ENCODE assay signal across 25 cellular contexts in the genomic region with DNA sequence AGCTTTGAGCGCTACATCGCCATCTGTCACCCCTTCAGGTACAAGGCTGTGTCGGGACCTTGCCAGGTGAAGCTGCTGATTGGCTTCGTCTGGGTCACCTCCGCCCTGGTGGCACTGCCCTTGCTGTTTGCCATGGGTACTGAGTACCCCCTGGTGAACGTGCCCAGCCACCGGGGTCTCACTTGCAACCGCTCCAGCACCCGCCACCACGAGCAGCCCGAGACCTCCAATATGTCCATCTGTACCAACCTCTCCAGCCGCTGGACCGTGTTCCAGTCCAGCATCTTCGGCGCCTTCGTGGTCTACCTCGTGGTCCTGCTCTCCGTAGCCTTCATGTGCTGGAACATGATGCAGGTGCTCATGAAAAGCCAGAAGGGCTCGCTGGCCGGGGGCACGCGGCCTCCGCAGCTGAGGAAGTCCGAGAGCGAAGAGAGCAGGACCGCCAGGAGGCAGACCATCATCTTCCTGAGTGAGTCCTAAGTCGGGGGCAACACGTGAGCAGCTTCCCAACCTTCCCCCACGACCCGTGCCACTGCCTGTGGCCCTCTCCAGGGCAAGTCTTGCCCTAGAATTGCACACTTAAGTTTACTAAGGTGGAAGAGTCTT. TPM values are rescaled to one million over a fixed set of nuclear protein-coding genes. Genes with fewer than 3 reads are reported as not detected.
A peak's percentile ranks its signal among the peaks of the same experiment; 100 is the strongest.
DNase-seq lines count a peak whose midpoint lies in the region; ATAC-seq, FAIRE-seq and TF ChIP-seq lines count a peak whose summit lies in the region.
"Had no signal": no experiment of that assay in that cellular context is flagged by ENCODE, and none has a peak within 500 bp of the region (broad histone marks: within the 10 kb centered on the region; RNA-seq: fewer than 3 reads in every experiment).

No MANE protein-coding gene starts in this region.

- no peak for DNase-seq in PC-3
- DNase-seq in bronchial epithelial cell (ENCODE audit: low read depth) = no peak
- peak; percentile 14 to 53 (median 49) for DNase-seq in mucosa of descending colon
- DNase-seq in stimulated activated effector memory CD8-positive, alpha-beta T cell treated with anti-CD3 and anti-CD28 coated beads, Interleukin-12 subunit alpha, Interleukin-12 subunit beta, amount 100 ng/mL, for 72 hours (ENCODE audit: low spot score in 2 of 2) = no peak
- DNase-seq in activated CD8-positive, alpha-beta T cell treated with anti-CD3 and anti-CD28 coated beads for 36 hours = no peak
- DNase-seq in NCI-H2107 treated with DMSO at 0.1 percent for 48 hours (lab: John Stamatoyannopoulos, UW; ENCODE audit: unreplicated experiment) = no peak
- DNase-seq: activated CD4-positive, alpha-beta T cell treated with anti-CD3 and anti-CD28 coated beads for 1 hour; activated CD8-positive, alpha-beta memory T cell treated with anti-CD3 and anti-CD28 coated beads, Interleukin-2, amount 10 ng/mL, durations not matched to agents 7 days and 5 days; activated naive CD8-positive, alpha-beta T cell treated with anti-CD3 and anti-CD28 coated beads, Interleukin-2, amount 50 U/mL, for 24 hours; central memory CD4-positive, alpha-beta T cell; effector CD4-positive, alpha-beta T cell; KBM-7; NCI-H1092; NCI-H2081; NCI-H526; stimulated activated naive CD4-positive, alpha-beta T cell treated with Interleukin-2 at 50 U/mL for 16 hours; T1000 had no signal

- CTCF ChIA-PET in PC-3 (lab: Charles Lee) = no interaction called here
- CTCF ChIA-PET in activated CD8-positive, alpha-beta T cell treated with anti-CD3 and anti-CD28 coated beads for 36 hours (lab: Charles Lee) = no interaction called here

- peaks cover 24% of the 10 kb centered on the region for H4K20me1 ChIP-seq in PC-3 (ENCODE audit: low read length)

- H3K27ac Mint-ChIP-seq in stimulated activated effector memory CD8-positive, alpha-beta T cell treated with anti-CD3 and anti-CD28 coated beads, Interleukin-12 subunit alpha, Interleukin-12 subunit beta, amount 100 ng/mL, for 72 hours = no peak overlapping the region
- H3K27ac Mint-ChIP-seq in activated CD8-positive, alpha-beta T cell treated with anti-CD3 and anti-CD28 coated beads for 36 hours = no peak overlapping the region
- H3K27ac Mint-ChIP-seq: activated CD8-positive, alpha-beta memory T cell treated with anti-CD3 and anti-CD28 coated beads, Interleukin-2, amount 10 ng/mL, durations not matched to agents 7 days and 5 days; activated naive CD8-positive, alpha-beta T cell treated with anti-CD3 and anti-CD28 coated beads, Interleukin-2, amount 50 U/mL, for 24 hours; activated T-helper 17 cell treated with anti-CD3 and anti-CD28 coated beads, Interleukin-2, amount 50 U/mL, for 72 hours; natural killer cell treated with Interleukin-12 subunit alpha and Interleukin-12 subunit beta and Interleukin-15 and Interleukin-18, amount 100 ng/mL, for 72 hours had no signal

- peaks cover 59% of the 10 kb centered on the region for H3K79me2 ChIP-seq in PC-3 (ENCODE audit: low read length)

- H3K4me1 Mint-ChIP-seq in stimulated activated effector memory CD8-positive, alpha-beta T cell treated with anti-CD3 and anti-CD28 coated beads, Interleukin-12 subunit alpha, Interleukin-12 subunit beta, amount 100 ng/mL, for 72 hours = no peaks in the 10 kb centered on the region
- H3K4me1 Mint-ChIP-seq in activated CD8-positive, alpha-beta T cell treated with anti-CD3 and anti-CD28 coated beads for 36 hours (ENCODE audit: low read depth) = no peaks in the 10 kb centered on the region
- H3K4me1 Mint-ChIP-seq: activated CD8-positive, alpha-beta memory T cell treated with anti-CD3 and anti-CD28 coated beads, Interleukin-2, amount 10 ng/mL, durations not matched to agents 7 days and 5 days; activated naive CD8-positive, alpha-beta T cell treated with anti-CD3 and anti-CD28 coated beads, Interleukin-2, amount 50 U/mL, for 24 hours; activated T-helper 17 cell treated with anti-CD3 and anti-CD28 coated beads, Interleukin-2, amount 50 U/mL, for 72 hours had no signal

- TF ChIP-seq CTCF in PC-3 (conservative IDR thresholded peaks at IDR 0.05; ENCODE audit: low read depth, low read length) = no peak
- TF ChIP-seq CTCF in bronchial epithelial cell (IDR thresholded peaks at IDR 0.05; ENCODE audit: insufficient read depth, low read length, severe bottlenecking) = no peak
- TF ChIP-seq CTCF in mucosa of descending colon (IDR thresholded peaks at IDR 0.05) = no peak
- TF ChIP-seq CTCF in activated CD8-positive, alpha-beta T cell treated with anti-CD3 and anti-CD28 coated beads for 36 hours (IDR thresholded peaks at IDR 0.05) = no peak

- no peaks in the 10 kb centered on the region for H3K9me2 ChIP-seq in PC-3 (replicated peaks; ENCODE audit: low read length)

- no TSS peak for BruUV-seq in PC-3 (replicated peaks; lab: Mats Ljungman, UMichigan)

- H3K4me3 ChIP-seq in PC-3 (ENCODE audit: low read length) (peak overlapping the region; percentile 88), bronchial epithelial cell (ENCODE audit: low read depth, low read length) (peak overlapping the region; percentile 20), mucosa of descending colon (no peak overlapping the region)
- H3K4me3 ChIP-seq: HAP-1, lung had no signal

- H3K36me3 ChIP-seq in PC-3 (ENCODE audit: low read depth, low read length) (no peaks in the 10 kb centered on the region), bronchial epithelial cell (ENCODE audit: control insufficient read depth, insufficient read depth, low read length) (no peaks in the 10 kb centered on the region), mucosa of descending colon (ENCODE audit: low read depth) (no peaks in the 10 kb centered on the region)
- H3K36me3 ChIP-seq: HAP-1, SJSA1, tibial nerve had no signal

- intact Hi-C loops in PC-3 (cut with micrococcal nuclease) = loop anchor here (1.0 to 10.0 kb wide), 5 partner anchors 17 to 1427 kb away; no protein-coding TSS in a partner anchor
- intact Hi-C loops in mucosa of descending colon (cut with DNase I, micrococcal nuclease) = loop anchor here in 1 of 2 donors (5.0 kb wide), 1 partner anchor 65 kb away; no protein-coding TSS in a partner anchor
- intact Hi-C loops in activated CD8-positive, alpha-beta T cell treated with anti-CD3 and anti-CD28 coated beads for 36 hours (cut with micrococcal nuclease) = no loop called here

- H3K4me2 ChIP-seq in PC-3 (ENCODE audit: low read length) = peak overlapping the region; percentile 77

- no peaks in the 10 kb centered on the region for H3K36me3 Mint-ChIP-seq in stimulated activated effector memory CD8-positive, alpha-beta T cell treated with anti-CD3 and anti-CD28 coated beads, Interleukin-12 subunit alpha, Interleukin-12 subunit beta, amount 100 ng/mL, for 72 hours
- H3K36me3 Mint-ChIP-seq in activated CD8-positive, alpha-beta T cell treated with anti-CD3 and anti-CD28 coated beads for 36 hours (ENCODE audit: low read depth) = no peaks in the 10 kb centered on the region
- H3K36me3 Mint-ChIP-seq: activated CD8-positive, alpha-beta memory T cell treated with anti-CD3 and anti-CD28 coated beads, Interleukin-2, amount 10 ng/mL, durations not matched to agents 7 days and 5 days; natural killer cell treated with Interleukin-12 subunit alpha and Interleukin-12 subunit beta and Interleukin-15 and Interleukin-18, amount 100 ng/mL, for 72 hours had no signal

- peak overlapping the region; percentile 72 for H3K9ac ChIP-seq in PC-3 (ENCODE audit: low read length)

- H3K27me3 Mint-ChIP-seq in activated CD8-positive, alpha-beta T cell treated with anti-CD3 and anti-CD28 coated beads for 36 hours = peaks cover 18% of the 10 kb centered on the region

- H3K9me3 ChIP-seq in PC-3 (ENCODE audit: low read length) (no peaks in the 10 kb centered on the region), mucosa of descending colon (no peaks in the 10 kb centered on the region)
- H3K9me3 ChIP-seq: HAP-1, SJSA1, tibial nerve had no signal

- H3K27me3 ChIP-seq in PC-3 (ENCODE audit: low read length) = no peaks in the 10 kb centered on the region
- no peaks in the 10 kb centered on the region for H3K27me3 ChIP-seq in bronchial epithelial cell (ENCODE audit: control insufficient read depth, insufficient read depth, low read length)
- H3K27me3 ChIP-seq: SJSA1 had no signal

- H3K9me3 Mint-ChIP-seq in stimulated activated effector memory CD8-positive, alpha-beta T cell treated with anti-CD3 and anti-CD28 coated beads, Interleukin-12 subunit alpha, Interleukin-12 subunit beta, amount 100 ng/mL, for 72 hours = peaks cover 5% of the 10 kb centered on the region
- H3K9me3 Mint-ChIP-seq in activated CD8-positive, alpha-beta T cell treated with anti-CD3 and anti-CD28 coated beads for 36 hours = no peaks in the 10 kb centered on the region
- H3K9me3 Mint-ChIP-seq: activated naive CD8-positive, alpha-beta T cell treated with anti-CD3 and anti-CD28 coated beads, Interleukin-2, amount 50 U/mL, for 24 hours; activated T-helper 17 cell treated with anti-CD3 and anti-CD28 coated beads, Interleukin-2, amount 50 U/mL, for 72 hours had no signal

- H3K4me3 Mint-ChIP-seq in stimulated activated effector memory CD8-positive, alpha-beta T cell treated with anti-CD3 and anti-CD28 coated beads, Interleukin-12 subunit alpha, Interleukin-12 subunit beta, amount 100 ng/mL, for 72 hours = no peak overlapping the region
- H3K4me3 Mint-ChIP-seq in activated CD8-positive, alpha-beta T cell treated with anti-CD3 and anti-CD28 coated beads for 36 hours = no peak overlapping the region
- H3K4me3 Mint-ChIP-seq: activated CD8-positive, alpha-beta memory T cell treated with anti-CD3 and anti-CD28 coated beads, Interleukin-2, amount 10 ng/mL, durations not matched to agents 7 days and 5 days; activated naive CD8-positive, alpha-beta T cell treated with anti-CD3 and anti-CD28 coated beads, Interleukin-2, amount 50 U/mL, for 24 hours; activated T-helper 17 cell treated with anti-CD3 and anti-CD28 coated beads, Interleukin-2, amount 50 U/mL, for 72 hours; natural killer cell treated with Interleukin-12 subunit alpha and Interleukin-12 subunit beta and Interleukin-15 and Interleukin-18, amount 100 ng/mL, for 72 hours had no signal

- peak overlapping the region; percentile 86 for H3K27ac ChIP-seq in PC-3 (ENCODE audit: low read length)
- H3K27ac ChIP-seq: tibial nerve had no signal

- FAIRE-seq in bronchial epithelial cell (lab: Jason Lieb, UNC) = no peak
- FAIRE-seq: GM19239 had no signal

- POLR2A ChIA-PET in PC-3 (lab: Charles Lee; ENCODE audit: unreplicated experiment) = interaction anchor here (0.6 kb wide), 1 partner anchor 69 kb away, joined by 3 read pairs; no protein-coding TSS in a partner anchor
- POLR2A ChIA-PET in activated CD8-positive, alpha-beta T cell treated with anti-CD3 and anti-CD28 coated beads for 36 hours (lab: Charles Lee) = no interaction called here

- ATAC-seq in PC-3 = no peak
- no peak for ATAC-seq in mucosa of descending colon
- peak; percentile 21 for ATAC-seq in stimulated activated effector memory CD8-positive, alpha-beta T cell treated with anti-CD3 and anti-CD28 coated beads, Interleukin-12 subunit alpha, Interleukin-12 subunit beta, amount 100 ng/mL, for 72 hours
- ATAC-seq in activated CD8-positive, alpha-beta T cell treated with anti-CD3 and anti-CD28 coated beads for 36 hours = no peak
- no peak for ATAC-seq in HG03095 (IDR thresholded peaks at IDR 0.05; ENCODE audit: unreplicated experiment)
- ATAC-seq: activated CD8-positive, alpha-beta memory T cell treated with anti-CD3 and anti-CD28 coated beads, Interleukin-2, amount 10 ng/mL, durations not matched to agents 7 days and 5 days; activated naive CD8-positive, alpha-beta T cell treated with anti-CD3 and anti-CD28 coated beads, Interleukin-2, amount 50 U/mL, for 24 hours; activated T-helper 17 cell treated with anti-CD3 and anti-CD28 coated beads, Interleukin-2, amount 50 U/mL, for 72 hours had no signal

- H3K4me1 ChIP-seq in PC-3 (ENCODE audit: insufficient read depth, low read length) (peaks cover 60% of the 10 kb centered on the region), mucosa of descending colon (ENCODE audit: low read depth) (peaks cover 15% of the 10 kb centered on the region)
- H3K4me1 ChIP-seq: HAP-1 had no signal

- H3F3A ChIP-seq in PC-3 (ENCODE audit: low read length, unreplicated experiment) = no peaks in the 10 kb centered on the region

- H2AFZ ChIP-seq in PC-3 (ENCODE audit: low read length) = no peak overlapping the region

RNA-seq across cellular contexts. Expression of gene GPR39, which starts 0.9 kb away (rescaled TPM):
- total RNA-seq in PC-3 (2014; rRNA removed) = 34.8 and 43.2 TPM in 2 replicates
- 7.1 and 10.0 TPM in 2 replicates for total RNA-seq in bronchial epithelial cell
- 10 to 100 TPM; 11.6 to 33.7 (median 20.6) TPM for total RNA-seq in mucosa of descending colon
- not detected for total RNA-seq in activated CD8-positive, alpha-beta T cell treated with anti-CD3 and anti-CD28 coated beads for 36 hours
- total RNA-seq: activated CD8-positive, alpha-beta memory T cell treated with anti-CD3 and anti-CD28 coated beads, Interleukin-2, amount 10 ng/mL, durations not matched to agents 7 days and 5 days; activated T-helper 17 cell treated with anti-CD3 and anti-CD28 coated beads, Interleukin-2, amount 50 U/mL, for 72 hours; natural killer cell treated with Interleukin-12 subunit alpha and Interleukin-12 subunit beta and Interleukin-15 and Interleukin-18, amount 100 ng/mL, for 72 hours had no signal

Comparison
In these comparisons a context has a peak if more than half of its experiments do, and no peak if none do; other contexts are left out.
1. DNase-seq: peak in mucosa of descending colon (3 of 3); none in PC-3 (single experiment), bronchial epithelial cell (single experiment), stimulated activated effector memory CD8-positive, alpha-beta T cell treated with anti-CD3 and anti-CD28 coated beads, Interleukin-12 subunit alpha, Interleukin-12 subunit beta, amount 100 ng/mL, for 72 hours (0 of 2), activated CD8-positive, alpha-beta T cell treated with anti-CD3 and anti-CD28 coated beads for 36 hours (single experiment) and NCI-H2107 treated with DMSO at 0.1 percent for 48 hours (single experiment).